ENCODE assay signal across 2 cellular contexts in genomic region chr20:37359331-37359730, GRCh38.
TF ChIP-seq lines count a peak whose summit lies in the region.

No MANE protein-coding gene starts in this region.

TF ChIP-seq in H1, 55 proteins besides CTCF, POLR2A, EP300 and RAD21 (continued from another document):
- TF ChIP-seq CTBP2 (IDR thresholded peaks at IDR 0.05; ENCODE audit: borderline replicate concordance, insufficient read depth, insufficient read length, low read length) (no peak), SIRT6 (IDR thresholded peaks at IDR 0.05; ENCODE audit: low read length) (no peak), MAX (IDR thresholded peaks at IDR 0.05) (no peak), KDM1A (IDR thresholded peaks at IDR 0.05; ENCODE audit: borderline replicate concordance, low read length) (no peak), HDAC2 (IDR thresholded peaks at IDR 0.05; ENCODE audit: borderline replicate concordance in 1 of 2, low read depth in 2 of 2, low read length in 2 of 2) (no peak), KDM4A (IDR thresholded peaks at IDR 0.05; ENCODE audit: low read depth, low read length, severe bottlenecking) (no peak), BRCA1 (IDR thresholded peaks at IDR 0.05; ENCODE audit: low read depth, low read length) (no peak), CHD7 (IDR thresholded peaks at IDR 0.05; ENCODE audit: insufficient replicate concordance, low read length) (no peak), EZH2 (IDR thresholded peaks at IDR 0.05; ENCODE audit: low read depth, low read length, severe bottlenecking) (no peak), SIN3A (conservative IDR thresholded peaks at IDR 0.05 in 1 of 2, IDR thresholded peaks at IDR 0.05 in 1 of 2; ENCODE audit: low read depth in 1 of 2, low read length in 2 of 2) (no peak), ATF3 (IDR thresholded peaks at IDR 0.05; ENCODE audit: insufficient read depth, low read depth, low read length) (no peak), SP4 (IDR thresholded peaks at IDR 0.05; ENCODE audit: low read length) (no peak), SAP30 (IDR thresholded peaks at IDR 0.05; ENCODE audit: insufficient read depth, insufficient replicate concordance, low read length) (no peak), SP2 (IDR thresholded peaks at IDR 0.05; ENCODE audit: low read length) (no peak), TBP (IDR thresholded peaks at IDR 0.05; ENCODE audit: low read depth, low read length) (no peak), GABPA (IDR thresholded peaks at IDR 0.05; ENCODE audit: borderline replicate concordance, insufficient read depth, low read length) (no peak)

TF ChIP-seq in GM12891, 5 proteins besides CTCF, POLR2A, EP300 and RAD21 (continued from another document):
- TF ChIP-seq SPI1 (IDR thresholded peaks at IDR 0.05; ENCODE audit: low read depth, low read length) (no peak), PAX5 (IDR thresholded peaks at IDR 0.05; ENCODE audit: insufficient read depth, low read length, severe bottlenecking) (no peak)
